In the genomic region with DNA sequence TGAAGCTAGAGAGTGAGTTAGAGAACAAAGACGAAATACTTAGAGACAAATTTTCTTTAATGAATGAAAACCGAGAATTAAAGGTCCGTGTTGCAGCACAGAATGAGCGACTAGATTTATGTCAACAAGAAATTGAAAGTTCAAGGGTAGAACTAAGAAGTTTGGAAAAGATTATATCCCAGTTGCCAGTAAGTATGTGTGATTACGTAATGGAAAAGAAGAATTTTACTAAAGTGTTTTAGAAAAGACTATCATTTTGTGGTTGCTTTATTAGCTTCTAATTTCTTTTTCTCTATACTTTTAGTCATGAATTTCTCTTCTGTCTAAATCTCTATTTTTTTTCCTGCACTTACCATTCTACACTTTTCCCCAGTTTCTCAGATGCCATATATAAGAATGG, we compare ENCODE assay signal across 20 cellular contexts. TPM values are rescaled to one million over a fixed set of nuclear protein-coding genes. Genes with fewer than 3 reads are reported as not detected.
A peak's percentile ranks its signal among the peaks of the same experiment; 100 is the strongest.
DNase-seq lines count a peak whose midpoint lies in the region; ATAC-seq, FAIRE-seq and TF ChIP-seq lines count a peak whose summit lies in the region.
"Had no signal": no experiment of that assay in that cellular context is flagged by ENCODE, and none has a peak within 500 bp of the region (broad histone marks: within the 10 kb centered on the region; RNA-seq: fewer than 3 reads in every experiment).

No MANE protein-coding gene starts in this region.

- no peak for TF ChIP-seq CTCF in AG10803 (conservative IDR thresholded peaks at IDR 0.05; ENCODE audit: low read length)
- no peak for TF ChIP-seq CTCF in HepG2 (CRISPR knock-in tag; IDR thresholded peaks at IDR 0.05)
- no peak for TF ChIP-seq CTCF in endodermal cell (conservative IDR thresholded peaks at IDR 0.05)

- H3K9ac ChIP-seq in SK-N-MC (ENCODE audit: insufficient read length) = no peak overlapping the region
- no peak overlapping the region for H3K9ac ChIP-seq in HepG2 (ENCODE audit: insufficient read depth, low read depth, low read length)
- no peak overlapping the region for H3K9ac ChIP-seq in endodermal cell (ENCODE audit: extremely low read depth, low read length, poor library complexity, severe bottlenecking)

- DNase-seq in AG10803 (ENCODE audit: low read depth) (peak; percentile 5), SK-N-MC (ENCODE audit: low read depth, low spot score) (no peak), fibroblast of peridontal ligament (ENCODE audit: extremely low read depth) (peak; percentile 34), HepG2 (ENCODE audit: low spot score) (no peak), endodermal cell (no peak), CD1c-positive myeloid dendritic cell (ENCODE audit: extremely low spot score) (no peak)
- DNase-seq in activated naive CD4-positive, alpha-beta T cell treated with anti-CD3 and anti-CD28 coated beads, Interleukin-2, amount 50 U/mL, for 72 hours (ENCODE audit: low spot score in 2 of 2) = no peak
- DNase-seq: BE2C; CD8-positive, alpha-beta T cell; COR-L47; DMS153; DMS79 treated with DMSO at 0.1 percent for 48 hours; EL; GDM1; H7 had no signal

- no peaks in the 10 kb centered on the region for H3K27me3 Mint-ChIP-seq in endodermal cell (ENCODE audit: insufficient read depth)

- TF ChIP-seq RAD21 in HepG2 (CRISPR knock-in tag; IDR thresholded peaks at IDR 0.05) = no peak

- WGBS in HepG2 (ENCODE audit: low lambda C conversion rate) = 86% methylated on average over 5 of the region's 5 CpGs
- 93 to 96% methylated on average over 5 of the region's 5 CpGs for WGBS in endodermal cell (ENCODE audit: insufficient coverage in 1 of 2, insufficient read length in 1 of 2), 2 experiments

- ATAC-seq in HepG2 (no peak), GM21390 (IDR thresholded peaks at IDR 0.05; ENCODE audit: unreplicated experiment) (no peak)
- ATAC-seq in activated naive CD4-positive, alpha-beta T cell treated with anti-CD3 and anti-CD28 coated beads, Interleukin-2, amount 50 U/mL, for 72 hours = no peak
- ATAC-seq: CD8-positive, alpha-beta T cell; GM23338 had no signal

- no peaks in the 10 kb centered on the region for H3K9me3 Mint-ChIP-seq in endodermal cell
- H3K9me3 Mint-ChIP-seq in activated naive CD4-positive, alpha-beta T cell treated with anti-CD3 and anti-CD28 coated beads, Interleukin-2, amount 50 U/mL, for 72 hours = no peaks in the 10 kb centered on the region
- H3K9me3 Mint-ChIP-seq: CD8-positive, alpha-beta T cell; GM23338 had no signal

- POLR2A ChIA-PET in HepG2 (lab: Yijun Ruan, JAX) = no interaction called here

- no peak for FAIRE-seq in HepG2 (lab: Jason Lieb, UNC)
- FAIRE-seq: D721Med, GM18507 had no signal

- peak overlapping the region; percentile 81 for H3K27ac ChIP-seq in SK-N-MC
- no peak overlapping the region for H3K27ac ChIP-seq in HepG2 (ENCODE audit: extremely low read length, insufficient read depth, low read length)
- H3K27ac ChIP-seq in endodermal cell (ENCODE audit: low read depth, low read length) = no peak overlapping the region
- H3K27ac ChIP-seq: C4-2B had no signal

- TF ChIP-seq POLR2A in HepG2 (IDR thresholded peaks at IDR 0.05; ENCODE audit: insufficient read depth in 1 of 2, low read depth in 2 of 2, low read length in 2 of 2) = no peak

- H3K36me3 ChIP-seq in SK-N-MC (ENCODE audit: insufficient read depth, low read length) (peaks cover 21% of the 10 kb centered on the region), HepG2 (replicated peaks in 1 of 2; ENCODE audit: control insufficient read depth in 1 of 2, insufficient read depth in 2 of 2, low read length in 2 of 2) (no peaks in the 10 kb centered on the region; a peak in 2 of 5 replicates), endodermal cell (ENCODE audit: control insufficient read depth, insufficient read depth, low read length) (peaks cover 52% of the 10 kb centered on the region)
- H3K36me3 ChIP-seq: BE2C had no signal

- intact Hi-C loops in HepG2 (cut with micrococcal nuclease; ENCODE audit: unreplicated experiment) = no loop called here

- in situ Hi-C loops in HepG2 (cut with HindIII; ENCODE audit: extremely low pct_ligation_motif_present, low pct_unique_long_range_greater_than_20kb) = no loop called here

- H3K27me3 ChIP-seq in HepG2 (ENCODE audit: control insufficient read depth in 1 of 2, insufficient read depth in 2 of 2, low read length in 2 of 2) (no peaks in the 10 kb centered on the region), endodermal cell (ENCODE audit: control insufficient read depth, insufficient read depth, low read length, poor library complexity, severe bottlenecking) (no peaks in the 10 kb centered on the region)
- H3K27me3 ChIP-seq: BE2C had no signal

- no peaks in the 10 kb centered on the region for H3K4me1 Mint-ChIP-seq in endodermal cell
- H3K4me1 Mint-ChIP-seq: GM23338 had no signal

- CTCF ChIA-PET in HepG2 (lab: Yijun Ruan, JAX; ENCODE audit: low intra/inter-chr PET ratio, low total read pairs) = no interaction called here

- TF ChIP-seq EP300 in HepG2 (IDR thresholded peaks at IDR 0.05; ENCODE audit: low read depth in 2 of 2, low read length in 2 of 2) (no peak), HepG2 (CRISPR knock-in tag; IDR thresholded peaks at IDR 0.05; ENCODE audit: borderline replicate concordance) (no peak)

- no peak overlapping the region for H2AFZ ChIP-seq in HepG2 (ENCODE audit: low read length)
- H2AFZ ChIP-seq: GM23338 had no signal

- H3K27ac Mint-ChIP-seq in endodermal cell = no peak overlapping the region
- no peak overlapping the region for H3K27ac Mint-ChIP-seq in activated naive CD4-positive, alpha-beta T cell treated with anti-CD3 and anti-CD28 coated beads, Interleukin-2, amount 50 U/mL, for 72 hours
- H3K27ac Mint-ChIP-seq: CD8-positive, alpha-beta T cell; GM23338 had no signal

- no peaks in the 10 kb centered on the region for H4K20me1 ChIP-seq in HepG2 (ENCODE audit: insufficient read depth, low read length)

- H3K4me3 ChIP-seq in AG10803 (ENCODE audit: low read length) (no peak overlapping the region), SK-N-MC (peak overlapping the region; percentile 31), HepG2 (replicated peaks in 1 of 3; ENCODE audit: insufficient read depth in 1 of 3, low read depth in 2 of 3, low read length in 3 of 3) (no peak overlapping the region), endodermal cell (ENCODE audit: low read length) (no peak overlapping the region)
- H3K4me3 ChIP-seq: GM23338 had no signal

- no peaks in the 10 kb centered on the region for H3K9me3 ChIP-seq in SK-N-MC (ENCODE audit: low read depth, low read length)
- no peaks in the 10 kb centered on the region for H3K9me3 ChIP-seq in HepG2 (ENCODE audit: low read length)
- no peaks in the 10 kb centered on the region for H3K9me3 ChIP-seq in endodermal cell (ENCODE audit: control insufficient read depth, low read length)
- H3K9me3 ChIP-seq: BE2C had no signal

- H3K4me2 ChIP-seq in HepG2 (ENCODE audit: low read depth, low read length) = no peak overlapping the region
- H3K4me2 ChIP-seq: GM23338 had no signal

- peaks cover 28% of the 10 kb centered on the region for H3K4me1 ChIP-seq in HepG2 (ENCODE audit: insufficient read depth, low read length)
- H3K4me1 ChIP-seq in endodermal cell (ENCODE audit: control insufficient read depth, insufficient read depth, low read length) = peaks cover 4% of the 10 kb centered on the region
- H3K4me1 ChIP-seq: BE2C had no signal

- peaks cover 36% of the 10 kb centered on the region for H3K36me3 Mint-ChIP-seq in endodermal cell (ENCODE audit: low read depth)
- no peaks in the 10 kb centered on the region for H3K36me3 Mint-ChIP-seq in activated naive CD4-positive, alpha-beta T cell treated with anti-CD3 and anti-CD28 coated beads, Interleukin-2, amount 50 U/mL, for 72 hours

- no peak overlapping the region for H3K4me3 Mint-ChIP-seq in endodermal cell
- H3K4me3 Mint-ChIP-seq: CD8-positive, alpha-beta T cell; GM23338 had no signal

- no TSS peak for BruUV-seq in HepG2 (replicated peaks; lab: Mats Ljungman, UMichigan)

- H3K79me2 ChIP-seq in HepG2 (ENCODE audit: insufficient read depth, low read length) = no peaks in the 10 kb centered on the region

RNA-seq across cellular contexts. Expression of gene CCDC18, which starts 26.7 kb away (rescaled TPM):
- total RNA-seq in HepG2 (2016; rRNA removed; fragmentation: Illumina TruSeq; extraction: Trizol) (16.3 and 18.4 TPM in 2 replicates), endodermal cell (10 to 100 TPM; 13.8 to 23.8 TPM)
- total RNA-seq in HepG2 (2016; cell fraction: cytosol; rRNA removed; fragmentation: Illumina TruSeq; extraction: Trizol; ENCODE audit: low read depth) = 17.3 and 18.2 TPM in 2 replicates
- 17.8 and 21.9 TPM in 2 replicates for total RNA-seq in HepG2 (2016; cell fraction: insoluble cytoplasmic fraction; rRNA removed; fragmentation: Illumina TruSeq; extraction: Trizol)
- 11.6 and 12.8 TPM in 2 replicates for total RNA-seq in HepG2 (2016; cell fraction: membrane; rRNA removed; fragmentation: Illumina TruSeq; extraction: Trizol)
- 29.6 and 32.6 TPM in 2 replicates for total RNA-seq in HepG2 (2016; cell fraction: nucleus; rRNA removed; fragmentation: Illumina TruSeq; extraction: Trizol)
- 1.4 and 1.9 TPM in 2 replicates for polyA plus RNA-seq in HepG2 (2011; rRNA removed)
- 0.35 and 1.1 TPM in 2 replicates for polyA plus RNA-seq in HepG2 (2011; cell fraction: cytosol; rRNA removed)
- 3.0 and 3.7 TPM in 2 replicates for polyA plus RNA-seq in HepG2 (2011; cell fraction: nucleus; rRNA removed)
- polyA plus RNA-seq in HepG2 (2012) = 3.6 and 4.3 TPM in 2 replicates
- polyA plus RNA-seq in HepG2 (2016; cell fraction: cytosol; fragmentation: Illumina TruSeq; extraction: Trizol; ENCODE audit: low read depth) = 0.44 and 1.0 TPM in 2 replicates
- polyA plus RNA-seq in HepG2 (2016; cell fraction: insoluble cytoplasmic fraction; fragmentation: Illumina TruSeq; extraction: Trizol; ENCODE audit: low read depth) = 13.0 and 14.4 TPM in 2 replicates
- polyA plus RNA-seq in HepG2 (2016; cell fraction: membrane; fragmentation: Illumina TruSeq; extraction: Trizol; ENCODE audit: low read depth) = 1.4 and 1.9 TPM in 2 replicates
- 19.8 and 21.6 TPM in 2 replicates for polyA plus RNA-seq in HepG2 (2016; cell fraction: nucleus; fragmentation: Illumina TruSeq; extraction: Trizol; ENCODE audit: insufficient read depth, low read depth)
- 2.7 and 3.0 TPM in 2 replicates for polyA minus RNA-seq in HepG2 (2011; rRNA and poly(A)+ RNA removed; ENCODE audit: low replicate concordance)
- polyA minus RNA-seq in HepG2 (2011; cell fraction: cytosol; rRNA and poly(A)+ RNA removed) = 1.8 and 2.7 TPM in 2 replicates
- polyA minus RNA-seq in HepG2 (2011; cell fraction: nucleus; rRNA and poly(A)+ RNA removed) = 15.3 and 18.8 TPM in 2 replicates
- 14.9 TPM for polyA plus RNA-seq in endodermal cell (2013, experiment 1 of 2)
- 16.9 TPM for polyA plus RNA-seq in endodermal cell (2013, experiment 2 of 2)
- total RNA-seq in activated naive CD4-positive, alpha-beta T cell treated with anti-CD3 and anti-CD28 coated beads, Interleukin-2, amount 50 U/mL, for 72 hours = 10 to 100 TPM in 1 of 2 donors, 1 to 10 TPM in 1; 9.6 to 22.6 TPM

RNA-seq across cellular contexts. Expression of gene TMED5, which starts 27.0 kb away (rescaled TPM):
- total RNA-seq in HepG2 (2016; rRNA removed; fragmentation: Illumina TruSeq; extraction: Trizol) (69.5 and 99.0 TPM in 2 replicates), endodermal cell (10 to 100 TPM; 28.0 to 30.2 TPM)
- total RNA-seq in HepG2 (2016; cell fraction: cytosol; rRNA removed; fragmentation: Illumina TruSeq; extraction: Trizol; ENCODE audit: low read depth) = 5.6 and 6.1 TPM in 2 replicates
- total RNA-seq in HepG2 (2016; cell fraction: insoluble cytoplasmic fraction; rRNA removed; fragmentation: Illumina TruSeq; extraction: Trizol) = 72.8 and 96.2 TPM in 2 replicates
- total RNA-seq in HepG2 (2016; cell fraction: membrane; rRNA removed; fragmentation: Illumina TruSeq; extraction: Trizol) = 22.7 and 24.4 TPM in 2 replicates
- total RNA-seq in HepG2 (2016; cell fraction: nucleus; rRNA removed; fragmentation: Illumina TruSeq; extraction: Trizol) = 94.1 and 117 TPM in 2 replicates
- 53.5 and 58.1 TPM in 2 replicates for polyA plus RNA-seq in HepG2 (2011; rRNA removed)
- 37.5 and 40.2 TPM in 2 replicates for polyA plus RNA-seq in HepG2 (2011; cell fraction: cytosol; rRNA removed)
- 19.9 and 28.3 TPM in 2 replicates for polyA plus RNA-seq in HepG2 (2011; cell fraction: nucleus; rRNA removed)
- polyA plus RNA-seq in HepG2 (2012) = 72.6 and 86.3 TPM in 2 replicates
- polyA plus RNA-seq in HepG2 (2016; cell fraction: cytosol; fragmentation: Illumina TruSeq; extraction: Trizol; ENCODE audit: low read depth) = 5.7 and 6.0 TPM in 2 replicates
- 72.8 and 74.1 TPM in 2 replicates for polyA plus RNA-seq in HepG2 (2016; cell fraction: insoluble cytoplasmic fraction; fragmentation: Illumina TruSeq; extraction: Trizol; ENCODE audit: low read depth)
- 15.5 and 17.7 TPM in 2 replicates for polyA plus RNA-seq in HepG2 (2016; cell fraction: membrane; fragmentation: Illumina TruSeq; extraction: Trizol; ENCODE audit: low read depth)
- polyA plus RNA-seq in HepG2 (2016; cell fraction: nucleus; fragmentation: Illumina TruSeq; extraction: Trizol; ENCODE audit: insufficient read depth, low read depth) = 124 and 128 TPM in 2 replicates
- 28.2 and 108 TPM in 2 replicates for polyA minus RNA-seq in HepG2 (2011; rRNA and poly(A)+ RNA removed; ENCODE audit: low replicate concordance)
- 106 and 113 TPM in 2 replicates for polyA minus RNA-seq in HepG2 (2011; cell fraction: cytosol; rRNA and poly(A)+ RNA removed)
- polyA minus RNA-seq in HepG2 (2011; cell fraction: nucleus; rRNA and poly(A)+ RNA removed) = 54.2 and 66.6 TPM in 2 replicates
- 39.9 TPM for polyA plus RNA-seq in endodermal cell (2013, experiment 1 of 2)
- polyA plus RNA-seq in endodermal cell (2013, experiment 2 of 2) = 38.5 TPM
- 10 to 100 TPM; 22.2 to 30.0 TPM for total RNA-seq in activated naive CD4-positive, alpha-beta T cell treated with anti-CD3 and anti-CD28 coated beads, Interleukin-2, amount 50 U/mL, for 72 hours

Comparison
In these comparisons a context has a peak if more than half of its experiments do, and no peak if none do; other contexts are left out.
1. DNase-seq: peak in AG10803 (single experiment) and fibroblast of peridontal ligament (single experiment); none in SK-N-MC (single experiment), HepG2 (single experiment), endodermal cell (single experiment), activated naive CD4-positive, alpha-beta T cell treated with anti-CD3 and anti-CD28 coated beads, Interleukin-2, amount 50 U/mL, for 72 hours (0 of 2) and CD1c-positive myeloid dendritic cell (single experiment).